In the genomic region with DNA sequence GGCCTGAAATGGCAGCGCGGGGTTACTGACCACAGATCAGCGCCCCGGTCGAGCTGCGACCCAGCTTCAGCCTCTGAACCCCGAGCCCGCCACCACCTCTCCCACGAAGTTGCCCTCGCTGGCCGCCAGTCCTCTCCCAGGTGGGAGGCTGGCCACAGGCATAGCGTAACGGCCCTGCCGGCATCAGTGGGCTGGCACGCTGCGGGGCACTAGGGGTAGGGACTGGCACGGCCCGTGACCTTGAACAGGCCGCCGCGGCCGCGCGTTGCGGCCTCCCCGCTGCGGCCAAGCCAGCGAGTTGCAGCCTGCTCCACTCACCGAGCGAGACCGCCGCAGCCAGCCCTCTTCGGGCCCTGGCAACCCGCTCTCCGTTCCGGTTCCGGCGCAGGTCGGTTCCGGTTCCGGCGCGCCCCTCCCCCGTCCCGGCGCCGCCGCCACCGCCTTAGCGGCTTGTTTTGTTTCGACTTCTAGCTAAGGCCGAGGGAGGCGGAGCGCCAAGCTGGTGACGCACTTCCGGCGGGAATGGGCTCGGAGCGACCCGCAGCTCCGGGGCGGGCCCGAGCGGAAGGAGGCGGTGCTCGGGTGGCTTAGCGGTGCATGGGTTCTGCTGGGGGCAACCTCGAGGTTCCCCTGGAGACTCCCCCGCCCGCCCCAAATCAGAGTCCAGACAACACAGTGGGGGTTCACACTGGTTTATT, we compare ENCODE assay signal across 8 cellular contexts. TPM values are rescaled to one million over a fixed set of nuclear protein-coding genes. Genes with fewer than 3 reads are reported as not detected.
A peak's percentile ranks its signal among the peaks of the same experiment; 100 is the strongest.
DNase-seq lines count a peak whose midpoint lies in the region; TF ChIP-seq lines count a peak whose summit lies in the region.

Gene USP19 (minus strand): TSS at position 386 of the 698 bp plus-strand sequence. CDS start 1,678 bp downstream, outside the sequence.

- no peaks in the 10 kb centered on the region for H3K9me3 ChIP-seq in HUES48 (ENCODE audit: control insufficient read depth, insufficient read depth, low read length)
- H3K9me3 ChIP-seq in mucosa of rectum (ENCODE audit: control insufficient read depth in 2 of 2, low read length in 2 of 2), result no peaks in the 10 kb centered on the region

- H3K27me3 ChIP-seq in HUES48 (ENCODE audit: control insufficient read depth, insufficient read depth, low read length) (no peaks in the 10 kb centered on the region), mucosa of rectum (ENCODE audit: control insufficient read depth in 2 of 2, insufficient read depth in 2 of 2, low read length in 2 of 2) (no peaks in the 10 kb centered on the region)

- TF ChIP-seq CTCF in GM20000 (IDR thresholded peaks at IDR 0.05; ENCODE audit: extremely low read depth, missing control alignments), result no peak
- no peak for TF ChIP-seq CTCF in epithelial cell of esophagus (IDR thresholded peaks at IDR 0.05; ENCODE audit: insufficient read depth, low read depth, low read length, missing control alignments)

- H3K9ac ChIP-seq in HUES48 (ENCODE audit: low read depth, low read length) (peak within 1 kb of the TSS; percentile 94), mucosa of rectum (ENCODE audit: low read depth in 1 of 2, low read length in 2 of 2) (peak within 1 kb of the TSS; percentile 92 to 99)

- DNase-seq in Caki2 (ENCODE audit: low read depth), result peak; percentile 87
- DNase-seq in GM20000 (ENCODE audit: low spot score), result peak; percentile 98
- peak; percentile 15 for DNase-seq in OCI-M2 (lab: John Stamatoyannopoulos, UW; ENCODE audit: unreplicated experiment)
- DNase-seq in activated T-cell treated with anti-CD3 and anti-CD28 coated beads for 4 hours, result peak; percentile 87
- DNase-seq in epithelial cell of esophagus (ENCODE audit: low read depth), result peak; percentile 92
- peak; percentile 96 for DNase-seq in stimulated activated CD8-positive, alpha-beta memory T cell treated with anti-CD3 and anti-CD28 coated beads, Interleukin-4, amount 100 ng/mL, for 48 hours

- H3K27ac ChIP-seq in HUES48 (ENCODE audit: low read depth, low read length), result peak within 1 kb of the TSS; percentile 96
- peak within 1 kb of the TSS; percentile 93 to 96 for H3K27ac ChIP-seq in mucosa of rectum (ENCODE audit: low read depth in 2 of 2, low read length in 2 of 2)

- H3K4me3 ChIP-seq in HUES48 (ENCODE audit: low read depth, low read length) (peak within 1 kb of the TSS; percentile 97), epithelial cell of esophagus (ENCODE audit: low read length) (peak within 1 kb of the TSS; percentile 90), mucosa of rectum (ENCODE audit: low read length in 2 of 2) (peak within 1 kb of the TSS; percentile 85 to 89)

- H3K36me3 ChIP-seq in HUES48 (ENCODE audit: control insufficient read depth, insufficient read depth, low read length) (peaks cover 72% of the 10 kb centered on the region), mucosa of rectum (ENCODE audit: control insufficient read depth in 2 of 2, insufficient read depth in 2 of 2, low read length in 2 of 2) (peaks cover 34 to 56% of the 10 kb centered on the region in 2 donors)

- in situ Hi-C loops in Caki2 (cut with HindIII; ENCODE audit: low pct_unique_long_range_greater_than_20kb, low sequenced_read_pairs), result no loop called here

- H3K4me1 ChIP-seq in HUES48 (ENCODE audit: control insufficient read depth, insufficient read depth, low read length) (no peaks in the 10 kb centered on the region), mucosa of rectum (ENCODE audit: control insufficient read depth in 2 of 2, insufficient read depth in 2 of 2, low read length in 2 of 2) (peaks cover 9 to 10% of the 10 kb centered on the region in 2 donors)

RNA-seq across cellular contexts. Expression of gene USP19, which starts in this region (rescaled TPM):
- 37.0 and 42.1 TPM in 2 replicates for total RNA-seq in Caki2 (2014; rRNA removed; shearing (Covaris generic); ENCODE audit: low replicate concordance)

Comparison
In these comparisons a context has a peak if more than half of its experiments do, and no peak if none do; other contexts are left out.
1. Peak in every context shown above with its lines: DNase-seq, H3K4me3 ChIP-seq and H3K27ac ChIP-seq.
2. DNase-seq: peak in every context shown above with its lines; median percentile 98 in GM20000; 96 in stimulated activated CD8-positive, alpha-beta memory T cell treated with anti-CD3 and anti-CD28 coated beads, Interleukin-4, amount 100 ng/mL, for 48 hours; 92 in epithelial cell of esophagus; 87 in Caki2; 87 in activated T-cell treated with anti-CD3 and anti-CD28 coated beads for 4 hours; 15 in OCI-M2.